In genomic region chr1:222815367-222815765, GRCh38 we compare ENCODE assay signal across 8 cellular contexts. TPM values are rescaled to one million over a fixed set of nuclear protein-coding genes. Genes with fewer than 3 reads are reported as not detected.
DNase-seq lines count a peak whose midpoint lies in the region; ATAC-seq, FAIRE-seq and TF ChIP-seq lines count a peak whose summit lies in the region.

No MANE protein-coding gene starts in this region.

- no peak for TF ChIP-seq RAD21 in A549 (conservative IDR thresholded peaks at IDR 0.05 in 1 of 2, IDR thresholded peaks at IDR 0.05 in 1 of 2)

- no peak for TF ChIP-seq EP300 in A549 (IDR thresholded peaks at IDR 0.05)

- peak overlapping the region; percentile 88 for H3K4me2 ChIP-seq in A549

- H3K36me3 ChIP-seq in muscle layer of colon (ENCODE audit: insufficient read depth, low read length) = no peaks in the 10 kb centered on the region

- H3K4me1 ChIP-seq in A549 (peaks cover 34% of the 10 kb centered on the region), muscle layer of colon (ENCODE audit: insufficient read depth, low read length) (peaks cover 39% of the 10 kb centered on the region)

- H3K36me3 Mint-ChIP-seq in stimulated activated naive B cell treated with anti-CD40 and anti-IgM and Interleukin-4, amounts not matched to agents 10 μg/mL and 1 μg/mL and 100 μg/mL, for 72 hours = peaks cover 3% of the 10 kb centered on the region in 2 donors

- peak overlapping the region; percentile 95 for H3K9ac ChIP-seq in muscle layer of colon (ENCODE audit: low read length)

- H3K27me3 ChIP-seq in muscle layer of colon (ENCODE audit: control insufficient read depth in 1 of 2, insufficient read depth in 2 of 2, low read length in 2 of 2) = no peaks in the 10 kb centered on the region

- ATAC-seq in A549 (peak; percentile 78 to 82), GM21717 (IDR thresholded peaks at IDR 0.05; ENCODE audit: unreplicated experiment) (no peak)
- ATAC-seq in stimulated activated naive B cell treated with anti-CD40 and anti-IgM and Interleukin-4, amounts not matched to agents 10 μg/mL and 1 μg/mL and 100 μg/mL, for 72 hours (replicated peaks) = no peak

- CTCF ChIA-PET in A549 (lab: Yijun Ruan, JAX) = no interaction called here

- POLR2A ChIA-PET in A549 (lab: Yijun Ruan, JAX) = no interaction called here

- no peak for TF ChIP-seq CTCF in A549 (IDR thresholded peaks at IDR 0.05)
- no peak for TF ChIP-seq CTCF in VCaP (conservative IDR thresholded peaks at IDR 0.05)

- H3K4me1 Mint-ChIP-seq in stimulated activated naive B cell treated with anti-CD40 and anti-IgM and Interleukin-4, amounts not matched to agents 10 μg/mL and 1 μg/mL and 100 μg/mL, for 72 hours = peaks cover 26 to 28% of the 10 kb centered on the region in 2 donors

- 17% methylated on average over 13 of the region's 16 CpGs for WGBS in A549 (ENCODE audit: missing lambda C conversion rate)

- peak overlapping the region; percentile 92 to 94 for H3K4me3 Mint-ChIP-seq in stimulated activated naive B cell treated with anti-CD40 and anti-IgM and Interleukin-4, amounts not matched to agents 10 μg/mL and 1 μg/mL and 100 μg/mL, for 72 hours

- no peaks in the 10 kb centered on the region for H3K9me3 Mint-ChIP-seq in stimulated activated naive B cell treated with anti-CD40 and anti-IgM and Interleukin-4, amounts not matched to agents 10 μg/mL and 1 μg/mL and 100 μg/mL, for 72 hours

- peak overlapping the region; percentile 98 for H3K27ac Mint-ChIP-seq in stimulated activated naive B cell treated with anti-CD40 and anti-IgM and Interleukin-4, amounts not matched to agents 10 μg/mL and 1 μg/mL and 100 μg/mL, for 72 hours

- H3K4me3 ChIP-seq in A549 = peak overlapping the region; percentile 79
- H3K4me3 ChIP-seq in muscle layer of colon (ENCODE audit: low read depth in 1 of 2, low read length in 2 of 2) = peak overlapping the region; percentile 66 to 94

- TF ChIP-seq POLR2A in A549 (IDR thresholded peaks at IDR 0.05; ENCODE audit: low read length) = no peak

- peak; percentile 56 to 60 for DNase-seq in A549 (ENCODE audit: low read depth in 1 of 2, low spot score in 1 of 2)
- DNase-seq in H4 (ENCODE audit: low spot score) = peak; percentile 22
- DNase-seq in effector CD4-positive, alpha-beta T cell = peak; percentile 28
- DNase-seq in stimulated activated naive B cell treated with anti-CD40 and anti-IgM and Interleukin-4, amounts not matched to agents 10 μg/mL and 1 μg/mL and 100 μg/mL, for 72 hours = no peak
- DNase-seq in NOMO-1 treated with DMSO at 0.1 percent for 48 hours (lab: John Stamatoyannopoulos, UW; ENCODE audit: unreplicated experiment) = no peak

- no peak for FAIRE-seq in A549 (lab: Jason Lieb, UNC)

- H3K9me3 ChIP-seq in A549 = no peaks in the 10 kb centered on the region
- no peaks in the 10 kb centered on the region for H3K9me3 ChIP-seq in muscle layer of colon (ENCODE audit: low read length)

- peak overlapping the region; percentile 92 to 95 for H3K27ac ChIP-seq in A549
- peak overlapping the region; percentile 92 for H3K27ac ChIP-seq in VCaP
- H3K27ac ChIP-seq in muscle layer of colon (ENCODE audit: low read depth, low read length) = peak overlapping the region; percentile 92

- H3K27me3 Mint-ChIP-seq in stimulated activated naive B cell treated with anti-CD40 and anti-IgM and Interleukin-4, amounts not matched to agents 10 μg/mL and 1 μg/mL and 100 μg/mL, for 72 hours = no peaks in the 10 kb centered on the region

TF ChIP-seq in A549, 52 proteins besides CTCF, POLR2A, EP300 and RAD21:
- no peak for TF ChIP-seq JUN (IDR thresholded peaks at IDR 0.05)
- no peak for TF ChIP-seq NR3C1 (IDR thresholded peaks at IDR 0.05)
- TF ChIP-seq, protein P1, sequence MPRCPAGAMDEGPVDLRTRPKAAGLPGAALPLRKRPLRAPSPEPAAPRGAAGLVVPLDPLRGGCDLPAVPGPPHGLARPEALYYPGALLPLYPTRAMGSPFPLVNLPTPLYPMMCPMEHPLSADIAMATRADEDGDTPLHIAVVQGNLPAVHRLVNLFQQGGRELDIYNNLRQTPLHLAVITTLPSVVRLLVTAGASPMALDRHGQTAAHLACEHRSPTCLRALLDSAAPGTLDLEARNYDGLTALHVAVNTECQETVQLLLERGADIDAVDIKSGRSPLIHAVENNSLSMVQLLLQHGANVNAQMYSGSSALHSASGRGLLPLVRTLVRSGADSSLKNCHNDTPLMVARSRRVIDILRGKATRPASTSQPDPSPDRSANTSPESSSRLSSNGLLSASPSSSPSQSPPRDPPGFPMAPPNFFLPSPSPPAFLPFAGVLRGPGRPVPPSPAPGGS (IDR thresholded peaks at IDR 0.05) = no peak
- TF ChIP-seq HEYL (CRISPR knock-in tag; IDR thresholded peaks at IDR 0.05) = no peak
- no peak for TF ChIP-seq BHLHE40 (IDR thresholded peaks at IDR 0.05; ENCODE audit: low read depth, low read length)
- TF ChIP-seq ZSCAN20 (CRISPR knock-in tag; IDR thresholded peaks at IDR 0.05) = no peak
- TF ChIP-seq, protein P2, sequence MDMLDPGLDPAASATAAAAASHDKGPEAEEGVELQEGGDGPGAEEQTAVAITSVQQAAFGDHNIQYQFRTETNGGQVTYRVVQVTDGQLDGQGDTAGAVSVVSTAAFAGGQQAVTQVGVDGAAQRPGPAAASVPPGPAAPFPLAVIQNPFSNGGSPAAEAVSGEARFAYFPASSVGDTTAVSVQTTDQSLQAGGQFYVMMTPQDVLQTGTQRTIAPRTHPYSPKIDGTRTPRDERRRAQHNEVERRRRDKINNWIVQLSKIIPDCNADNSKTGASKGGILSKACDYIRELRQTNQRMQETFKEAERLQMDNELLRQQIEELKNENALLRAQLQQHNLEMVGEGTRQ (IDR thresholded peaks at IDR 0.05) = no peak
- TF ChIP-seq RNF2 (IDR thresholded peaks at IDR 0.05; ENCODE audit: borderline replicate concordance, low read depth) = no peak
- TF ChIP-seq MYC (IDR thresholded peaks at IDR 0.05; ENCODE audit: borderline replicate concordance, low read length) = no peak

RNA-seq across cellular contexts. Expression of gene DISP1, which starts 0.5 kb away (rescaled TPM):
- 5.1 and 7.2 TPM in 2 replicates for polyA plus RNA-seq in A549 (2011; rRNA removed)
- 1.1 TPM in 2 replicates for polyA plus RNA-seq in A549 (2012; cell fraction: cytosol; rRNA removed)
- polyA plus RNA-seq in A549 (2012; cell fraction: nucleus; rRNA removed) = 2.0 and 2.2 TPM in 2 replicates
- 0.96 to 1.2 TPM (median 1.1 TPM) in 3 replicates for polyA plus RNA-seq in A549 (2017; fragmentation: RNase III; extraction: RNeasy Plus Mini Kit Qiagen cat#74134 plus additional on column Dnase treatment)
- 13.3 and 16.9 TPM in 2 replicates for polyA minus RNA-seq in A549 (2011; rRNA and poly(A)+ RNA removed)
- total RNA-seq in H4 (2014; rRNA removed; shearing (Covaris generic)) = 2.7 and 3.8 TPM in 2 replicates

Comparison
In these comparisons a context has a peak if more than half of its experiments do, and no peak if none do; other contexts are left out.
1. ATAC-seq: peak in A549 (2 of 2); none in stimulated activated naive B cell treated with anti-CD40 and anti-IgM and Interleukin-4, amounts not matched to agents 10 μg/mL and 1 μg/mL and 100 μg/mL, for 72 hours (0 of 2) and GM21717 (single experiment).
2. DNase-seq: peak in A549 (2 of 2), H4 (single experiment) and effector CD4-positive, alpha-beta T cell (single experiment); none in stimulated activated naive B cell treated with anti-CD40 and anti-IgM and Interleukin-4, amounts not matched to agents 10 μg/mL and 1 μg/mL and 100 μg/mL, for 72 hours (single experiment) and NOMO-1 treated with DMSO at 0.1 percent for 48 hours (single experiment).
3. Peak in every context shown above with its lines, with median percentiles within 50 percentile points of each other: H3K27ac ChIP-seq.